In genomic region chr2:47127862-47128543, GRCh38 we compare ENCODE assay signal across 2 cellular contexts.
TF ChIP-seq lines count a peak whose summit lies in the region.

No MANE protein-coding gene starts in this region.

TF ChIP-seq in GM23338, 12 proteins besides CTCF, POLR2A, EP300 and RAD21:
- TF ChIP-seq STAT1 (IDR thresholded peaks at IDR 0.05; ENCODE audit: unreplicated experiment) = no peak
- no peak for TF ChIP-seq ZNF114 (CRISPR knock-in tag; IDR thresholded peaks at IDR 0.05)
- TF ChIP-seq JUNB (IDR thresholded peaks at IDR 0.05; ENCODE audit: unreplicated experiment) = no peak
- TF ChIP-seq ZNF331 (CRISPR knock-in tag; IDR thresholded peaks at IDR 0.05; ENCODE audit: low read depth) = no peak
TF ChIP-seq in GM23338: peak in this region for 0.

TF ChIP-seq in HepG2, 621 proteins besides CTCF, POLR2A, EP300 and RAD21:
- TF ChIP-seq STAG1 (CRISPR knock-in tag; IDR thresholded peaks at IDR 0.05) (peak; percentile 67), CERS6 (CRISPR knock-in tag; IDR thresholded peaks at IDR 0.05) (no peak), ZNF691 (CRISPR knock-in tag; IDR thresholded peaks at IDR 0.05; ENCODE audit: borderline replicate concordance, low read depth) (0 out of 2 replicates have a peak, but pooled peaks have one; percentile 9)
